Comparison of ENCODE assay signal across 30 cellular contexts in the genomic region with DNA sequence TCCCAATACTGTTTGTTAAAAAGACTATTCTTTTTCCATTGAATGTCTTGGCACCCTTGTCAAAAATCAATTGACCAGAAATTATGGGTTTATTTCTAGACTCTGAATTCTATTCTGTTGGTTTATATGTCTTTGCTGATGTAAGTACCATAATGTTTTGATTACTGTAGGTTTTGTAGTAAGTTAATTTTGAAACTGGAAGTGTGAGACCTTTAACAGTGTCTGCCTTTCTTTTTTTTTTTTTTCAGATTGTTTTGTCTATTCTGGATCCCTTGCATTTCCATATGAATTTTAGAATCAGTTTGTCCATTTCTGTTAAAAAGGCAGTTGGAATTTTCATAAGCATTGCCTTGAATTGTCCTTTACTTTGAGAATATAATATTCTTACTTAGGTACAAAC. TPM values are rescaled to one million over a fixed set of nuclear protein-coding genes. Genes with fewer than 3 reads are reported as not detected.
A peak's percentile ranks its signal among the peaks of the same experiment; 100 is the strongest.
DNase-seq lines count a peak whose midpoint lies in the region; ATAC-seq, FAIRE-seq and TF ChIP-seq lines count a peak whose summit lies in the region.
"Had no signal": no experiment of that assay in that cellular context is flagged by ENCODE, and none has a peak within 500 bp of the region (broad histone marks: within the 10 kb centered on the region; RNA-seq: fewer than 3 reads in every experiment).

No MANE protein-coding gene starts in this region.

- H3K36me3 ChIP-seq in transverse colon = no peaks in the 10 kb centered on the region
- H3K36me3 ChIP-seq: lower lobe of right lung had no signal

- no peak overlapping the region for H3K27ac ChIP-seq in transverse colon
- H3K27ac ChIP-seq: C4-2B, epithelial cell of prostate, lower lobe of right lung, psoas muscle had no signal

- H3K9me3 ChIP-seq in transverse colon = no peaks in the 10 kb centered on the region
- H3K9me3 ChIP-seq: lower lobe of right lung, psoas muscle had no signal

- peak overlapping the region; percentile 83 for H3K27ac Mint-ChIP-seq in T-helper 2 cell treated with Interferon-gamma antibody and Interleukin-4, amounts not matched to agents 5 μg/mL and 100 μg/mL, for 36 hours
- H3K27ac Mint-ChIP-seq in activated naive CD8-positive, alpha-beta T cell = peak overlapping the region; percentile 81
- H3K27ac Mint-ChIP-seq in activated naive CD8-positive, alpha-beta T cell treated with anti-CD3 and anti-CD28 coated beads, Interleukin-2, amount 50 U/mL, for 24 hours = no peak overlapping the region
- H3K27ac Mint-ChIP-seq in activated CD4-positive, alpha-beta memory T cell treated with anti-CD3 and anti-CD28 coated beads for 36 hours = peak overlapping the region; percentile 18
- H3K27ac Mint-ChIP-seq: activated B cell treated with CpG ODN at 0.5 μM for 24 hours had no signal

- H3K4me3 Mint-ChIP-seq in T-helper 2 cell treated with Interferon-gamma antibody and Interleukin-4, amounts not matched to agents 5 μg/mL and 100 μg/mL, for 36 hours = peak overlapping the region; percentile 56
- H3K4me3 Mint-ChIP-seq in activated naive CD8-positive, alpha-beta T cell = peak overlapping the region; percentile 17
- no peak overlapping the region for H3K4me3 Mint-ChIP-seq in activated naive CD8-positive, alpha-beta T cell treated with anti-CD3 and anti-CD28 coated beads, Interleukin-2, amount 50 U/mL, for 24 hours
- no peak overlapping the region for H3K4me3 Mint-ChIP-seq in activated CD4-positive, alpha-beta memory T cell treated with anti-CD3 and anti-CD28 coated beads for 36 hours
- H3K4me3 Mint-ChIP-seq: activated B cell treated with CpG ODN at 0.5 μM for 24 hours; naive thymus-derived CD8-positive, alpha-beta T cell had no signal

- H3K27me3 Mint-ChIP-seq in T-helper 2 cell treated with Interferon-gamma antibody and Interleukin-4, amounts not matched to agents 5 μg/mL and 100 μg/mL, for 36 hours (ENCODE audit: low read depth) = no peaks in the 10 kb centered on the region
- no peaks in the 10 kb centered on the region for H3K27me3 Mint-ChIP-seq in activated naive CD8-positive, alpha-beta T cell
- H3K27me3 Mint-ChIP-seq in activated naive CD8-positive, alpha-beta T cell treated with anti-CD3 and anti-CD28 coated beads, Interleukin-2, amount 50 U/mL, for 24 hours = no peaks in the 10 kb centered on the region
- no peaks in the 10 kb centered on the region for H3K27me3 Mint-ChIP-seq in activated CD4-positive, alpha-beta memory T cell treated with anti-CD3 and anti-CD28 coated beads for 36 hours
- H3K27me3 Mint-ChIP-seq: activated B cell treated with CpG ODN at 0.5 μM for 24 hours; naive thymus-derived CD8-positive, alpha-beta T cell had no signal

- TF ChIP-seq POLR2A in transverse colon (IDR thresholded peaks at IDR 0.05) = no peak

- FAIRE-seq in urothelium cell line (lab: Jason Lieb, UNC) = no peak
- FAIRE-seq: G401.6, RCC 7860 had no signal

- ATAC-seq in activated naive CD8-positive, alpha-beta T cell treated with anti-CD3 and anti-CD28 coated beads, Interleukin-2, amount 50 U/mL, for 24 hours = no peak
- ATAC-seq in GM18511 (IDR thresholded peaks at IDR 0.05; ENCODE audit: unreplicated experiment) = no peak
- ATAC-seq: lower lobe of right lung; naive thymus-derived CD8-positive, alpha-beta T cell; psoas muscle; sciatic nerve had no signal

- H3K4me1 ChIP-seq in transverse colon = peaks cover 0 to 24% (median 11%) of the 10 kb centered on the region in 4 donors

- DNase-seq in T-helper 2 cell treated with Interferon-gamma antibody and Interleukin-4, amounts not matched to agents 5 μg/mL and 100 μg/mL, for 36 hours (ENCODE audit: low spot score) = no peak
- no peak for DNase-seq in T-helper 2 cell
- DNase-seq in activated naive CD8-positive, alpha-beta T cell treated with anti-CD3 and anti-CD28 coated beads, Interleukin-2, amount 50 U/mL, for 24 hours = no peak
- DNase-seq in activated CD4-positive, alpha-beta memory T cell treated with anti-CD3 and anti-CD28 coated beads for 36 hours = no peak
- no peak for DNase-seq in transverse colon
- DNase-seq in urothelium cell line (ENCODE audit: low spot score) = no peak
- DNase-seq: activated B cell treated with CpG ODN at 0.5 μM for 24 hours; Calu3; caudate nucleus; cortex of kidney; DMS79; effector memory CD4-positive, alpha-beta T cell; GOT3; hippocampal formation; IMR-90; lower lobe of right lung; naive thymus-derived CD8-positive, alpha-beta T cell; NCI-H1048; NCI-H1694; psoas muscle; SIG-M5; stimulated activated CD8-positive, alpha-beta memory T cell treated with anti-CD3 and anti-CD28 coated beads, Interleukin-4, amount 100 ng/mL, for 48 hours; trophoblast cell had no signal

- no peaks in the 10 kb centered on the region for H3K27me3 ChIP-seq in transverse colon

- no peak for TF ChIP-seq EP300 in transverse colon (IDR thresholded peaks at IDR 0.05; ENCODE audit: low read depth)

- in situ Hi-C loops in transverse colon (cut with MboI; ENCODE audit: low pct_ligation_motif_present in 1 of 4, low pct_unique_long_range_greater_than_20kb in 1 of 4, low sequenced_read_pairs in 3 of 4) = no loop called here

- peaks cover 7% of the 10 kb centered on the region for H3K36me3 Mint-ChIP-seq in T-helper 2 cell treated with Interferon-gamma antibody and Interleukin-4, amounts not matched to agents 5 μg/mL and 100 μg/mL, for 36 hours (ENCODE audit: low read depth)
- peaks cover 12% of the 10 kb centered on the region for H3K36me3 Mint-ChIP-seq in activated naive CD8-positive, alpha-beta T cell
- peaks cover 13% of the 10 kb centered on the region for H3K36me3 Mint-ChIP-seq in activated naive CD8-positive, alpha-beta T cell treated with anti-CD3 and anti-CD28 coated beads, Interleukin-2, amount 50 U/mL, for 24 hours (ENCODE audit: low read depth)
- peaks cover 3% of the 10 kb centered on the region for H3K36me3 Mint-ChIP-seq in activated CD4-positive, alpha-beta memory T cell treated with anti-CD3 and anti-CD28 coated beads for 36 hours

- H3K4me1 Mint-ChIP-seq in T-helper 2 cell treated with Interferon-gamma antibody and Interleukin-4, amounts not matched to agents 5 μg/mL and 100 μg/mL, for 36 hours (ENCODE audit: low read depth) = peaks cover 43% of the 10 kb centered on the region
- peaks cover 55% of the 10 kb centered on the region for H3K4me1 Mint-ChIP-seq in activated naive CD8-positive, alpha-beta T cell (ENCODE audit: low read depth)
- peaks cover 46% of the 10 kb centered on the region for H3K4me1 Mint-ChIP-seq in activated naive CD8-positive, alpha-beta T cell treated with anti-CD3 and anti-CD28 coated beads, Interleukin-2, amount 50 U/mL, for 24 hours
- H3K4me1 Mint-ChIP-seq in activated CD4-positive, alpha-beta memory T cell treated with anti-CD3 and anti-CD28 coated beads for 36 hours (ENCODE audit: low read depth) = peaks cover 47% of the 10 kb centered on the region

- TF ChIP-seq CTCF in transverse colon (IDR thresholded peaks at IDR 0.05) = no peak

- CTCF ChIA-PET in activated CD4-positive, alpha-beta memory T cell treated with anti-CD3 and anti-CD28 coated beads for 36 hours (lab: Charles Lee) = interaction anchor here (1.0 kb wide), 1 partner anchor 14 kb away, joined by 6 read pairs; a partner anchor contains a TSS

- POLR2A ChIA-PET in activated CD4-positive, alpha-beta memory T cell treated with anti-CD3 and anti-CD28 coated beads for 36 hours (lab: Charles Lee) = interaction anchor here (1.0 kb wide), 2 partner anchors 11 to 119 kb away, joined by 3 to 6 read pairs; no protein-coding TSS in a partner anchor

- peaks cover 3% of the 10 kb centered on the region for H3K9me3 Mint-ChIP-seq in T-helper 2 cell treated with Interferon-gamma antibody and Interleukin-4, amounts not matched to agents 5 μg/mL and 100 μg/mL, for 36 hours
- H3K9me3 Mint-ChIP-seq in activated naive CD8-positive, alpha-beta T cell (ENCODE audit: low read depth) = no peaks in the 10 kb centered on the region
- no peaks in the 10 kb centered on the region for H3K9me3 Mint-ChIP-seq in activated naive CD8-positive, alpha-beta T cell treated with anti-CD3 and anti-CD28 coated beads, Interleukin-2, amount 50 U/mL, for 24 hours
- no peaks in the 10 kb centered on the region for H3K9me3 Mint-ChIP-seq in activated CD4-positive, alpha-beta memory T cell treated with anti-CD3 and anti-CD28 coated beads for 36 hours
- H3K9me3 Mint-ChIP-seq: activated B cell treated with CpG ODN at 0.5 μM for 24 hours had no signal

- intact Hi-C loops in activated CD4-positive, alpha-beta memory T cell treated with anti-CD3 and anti-CD28 coated beads for 36 hours (cut with micrococcal nuclease) = loop anchor here (5.0 kb wide), 2 partner anchors 40 to 120 kb away; a partner anchor contains a TSS
- intact Hi-C loops in transverse colon (cut with DNase I; ENCODE audit: low total_unique reads) = no loop called here

- H3K4me3 ChIP-seq in transverse colon = no peak overlapping the region
- H3K4me3 ChIP-seq: lower lobe of right lung, psoas muscle had no signal

RNA-seq across cellular contexts. Expression of a gene that starts 13.6 kb away (rescaled TPM):
- total RNA-seq in activated CD4-positive, alpha-beta memory T cell treated with anti-CD3 and anti-CD28 coated beads for 36 hours = 10 to 100 TPM; 49.8 to 53.2 TPM
- total RNA-seq in transverse colon = 10 to 100 TPM; 20.9 to 60.8 (median 44.6) TPM

Comparison
In these comparisons a context has a peak if more than half of its experiments do, and no peak if none do; other contexts are left out.
1. H3K4me3 Mint-ChIP-seq: peak in T-helper 2 cell treated with Interferon-gamma antibody and Interleukin-4, amounts not matched to agents 5 μg/mL and 100 μg/mL, for 36 hours (single experiment) and activated naive CD8-positive, alpha-beta T cell (single experiment); none in activated naive CD8-positive, alpha-beta T cell treated with anti-CD3 and anti-CD28 coated beads, Interleukin-2, amount 50 U/mL, for 24 hours (single experiment) and activated CD4-positive, alpha-beta memory T cell treated with anti-CD3 and anti-CD28 coated beads for 36 hours (single experiment).